12 cellular contexts compared by ENCODE assay signal in genomic region chr10:86254526-86255174, GRCh38.
DNase-seq lines count a peak whose midpoint lies in the region; ATAC-seq and TF ChIP-seq lines count a peak whose summit lies in the region.
"Had no signal": no experiment of that assay in that cellular context is flagged by ENCODE, and none has a peak within 500 bp of the region (broad histone marks: within the 10 kb centered on the region; RNA-seq: fewer than 3 reads in every experiment).

No MANE protein-coding gene starts in this region.

- peak; percentile 40 for DNase-seq in activated CD8-positive, alpha-beta memory T cell treated with anti-CD3 and anti-CD28 coated beads for 24 hours
- no peak for DNase-seq in activated CD8-positive, alpha-beta memory T cell treated with anti-CD3 and anti-CD28 coated beads, Interleukin-2, amount 50 U/mL, for 4 hours
- DNase-seq in NCI-H187 treated with DMSO at 0.1 percent for 48 hours (lab: John Stamatoyannopoulos, UW) (peak; percentile 8), endodermal cell (peak; percentile 52), upper lobe of left lung (peak; percentile 17 to 52), SW 1271 (lab: John Stamatoyannopoulos, UW) (no peak), NCI-H2029 (lab: John Stamatoyannopoulos, UW) (no peak)
- no peak for DNase-seq in activated naive CD4-positive, alpha-beta T cell treated with anti-CD3 and anti-CD28 coated beads, Interleukin-2, amount 50 U/mL, for 16 hours
- DNase-seq: activated B cell treated with CpG ODN at 0.5 μM for 24 hours, activated T-cell treated with anti-CD3 and anti-CD28 coated beads for 4 hours, DMS79 treated with DMSO at 0.1 percent for 48 hours had no signal

- TF ChIP-seq EP300 in upper lobe of left lung (IDR thresholded peaks at IDR 0.05), result no peak

- no peak overlapping the region for H3K4me3 Mint-ChIP-seq in endodermal cell
- H3K4me3 Mint-ChIP-seq: activated B cell treated with CpG ODN at 0.5 μM for 24 hours had no signal

- H3K4me3 ChIP-seq in endodermal cell (ENCODE audit: low read length), result no peak overlapping the region
- no peak overlapping the region for H3K4me3 ChIP-seq in upper lobe of left lung
- H3K4me3 ChIP-seq: prostate gland had no signal

- peaks cover 15% of the 10 kb centered on the region for H3K4me1 ChIP-seq in endodermal cell (ENCODE audit: control insufficient read depth, insufficient read depth, low read length)
- H3K4me1 ChIP-seq in upper lobe of left lung, result no peaks in the 10 kb centered on the region
- H3K4me1 ChIP-seq: prostate gland had no signal

- no peaks in the 10 kb centered on the region for H3K27me3 ChIP-seq in endodermal cell (ENCODE audit: control insufficient read depth, insufficient read depth, low read length, poor library complexity, severe bottlenecking)
- no peaks in the 10 kb centered on the region for H3K27me3 ChIP-seq in upper lobe of left lung

- TF ChIP-seq CTCF in endodermal cell (conservative IDR thresholded peaks at IDR 0.05), result no peak
- TF ChIP-seq CTCF in upper lobe of left lung (IDR thresholded peaks at IDR 0.05), result no peak

- no peak for ATAC-seq in upper lobe of left lung (ENCODE audit: low FRiP score in 2 of 2)

- peaks cover 12% of the 10 kb centered on the region for H3K9me3 Mint-ChIP-seq in endodermal cell

- peaks cover 4% of the 10 kb centered on the region for H3K27me3 Mint-ChIP-seq in endodermal cell (ENCODE audit: insufficient read depth)

- H3K9me3 ChIP-seq in endodermal cell (ENCODE audit: control insufficient read depth, low read length), result peaks cover 5% of the 10 kb centered on the region
- H3K9me3 ChIP-seq in upper lobe of left lung, result peaks cover 0 to 5% (median 0%) of the 10 kb centered on the region in 4 donors
- H3K9me3 ChIP-seq: prostate gland had no signal

- no peak for TF ChIP-seq POLR2A in upper lobe of left lung (IDR thresholded peaks at IDR 0.05)

- H3K4me1 Mint-ChIP-seq in endodermal cell, result peaks cover 45% of the 10 kb centered on the region
- H3K4me1 Mint-ChIP-seq: activated B cell treated with CpG ODN at 0.5 μM for 24 hours had no signal

- WGBS in endodermal cell (ENCODE audit: insufficient coverage in 1 of 2, insufficient read length in 1 of 2), 2 experiments, result 65 to 67% methylated on average over 5 to 6 of the region's 6 CpGs
- 83 to 84% methylated on average over 5 to 6 of the region's 6 CpGs for WGBS in upper lobe of left lung, 2 donors

- no peaks in the 10 kb centered on the region for H3K36me3 Mint-ChIP-seq in endodermal cell (ENCODE audit: low read depth)

- no peak overlapping the region for H3K27ac ChIP-seq in endodermal cell (ENCODE audit: low read depth, low read length)
- H3K27ac ChIP-seq in upper lobe of left lung, result no peak overlapping the region
- H3K27ac ChIP-seq: prostate gland had no signal

- no peak overlapping the region for H3K27ac Mint-ChIP-seq in endodermal cell
- H3K27ac Mint-ChIP-seq: activated B cell treated with CpG ODN at 0.5 μM for 24 hours had no signal

- H3K9ac ChIP-seq in endodermal cell (ENCODE audit: extremely low read depth, low read length, poor library complexity, severe bottlenecking), result no peak overlapping the region

- H3K36me3 ChIP-seq in endodermal cell (ENCODE audit: control insufficient read depth, insufficient read depth, low read length) (no peaks in the 10 kb centered on the region), upper lobe of left lung (no peaks in the 10 kb centered on the region)
- H3K36me3 ChIP-seq: prostate gland had no signal

Comparison
In these comparisons a context has a peak if more than half of its experiments do, and no peak if none do; other contexts are left out.
1. DNase-seq: peak in activated CD8-positive, alpha-beta memory T cell treated with anti-CD3 and anti-CD28 coated beads for 24 hours (single experiment), NCI-H187 treated with DMSO at 0.1 percent for 48 hours (single experiment), endodermal cell (single experiment) and upper lobe of left lung (2 of 2); none in activated CD8-positive, alpha-beta memory T cell treated with anti-CD3 and anti-CD28 coated beads, Interleukin-2, amount 50 U/mL, for 4 hours (single experiment), activated naive CD4-positive, alpha-beta T cell treated with anti-CD3 and anti-CD28 coated beads, Interleukin-2, amount 50 U/mL, for 16 hours (single experiment), SW 1271 (0 of 2) and NCI-H2029 (single experiment).